Comparison of ENCODE assay signal across 21 cellular contexts in the genomic region with DNA sequence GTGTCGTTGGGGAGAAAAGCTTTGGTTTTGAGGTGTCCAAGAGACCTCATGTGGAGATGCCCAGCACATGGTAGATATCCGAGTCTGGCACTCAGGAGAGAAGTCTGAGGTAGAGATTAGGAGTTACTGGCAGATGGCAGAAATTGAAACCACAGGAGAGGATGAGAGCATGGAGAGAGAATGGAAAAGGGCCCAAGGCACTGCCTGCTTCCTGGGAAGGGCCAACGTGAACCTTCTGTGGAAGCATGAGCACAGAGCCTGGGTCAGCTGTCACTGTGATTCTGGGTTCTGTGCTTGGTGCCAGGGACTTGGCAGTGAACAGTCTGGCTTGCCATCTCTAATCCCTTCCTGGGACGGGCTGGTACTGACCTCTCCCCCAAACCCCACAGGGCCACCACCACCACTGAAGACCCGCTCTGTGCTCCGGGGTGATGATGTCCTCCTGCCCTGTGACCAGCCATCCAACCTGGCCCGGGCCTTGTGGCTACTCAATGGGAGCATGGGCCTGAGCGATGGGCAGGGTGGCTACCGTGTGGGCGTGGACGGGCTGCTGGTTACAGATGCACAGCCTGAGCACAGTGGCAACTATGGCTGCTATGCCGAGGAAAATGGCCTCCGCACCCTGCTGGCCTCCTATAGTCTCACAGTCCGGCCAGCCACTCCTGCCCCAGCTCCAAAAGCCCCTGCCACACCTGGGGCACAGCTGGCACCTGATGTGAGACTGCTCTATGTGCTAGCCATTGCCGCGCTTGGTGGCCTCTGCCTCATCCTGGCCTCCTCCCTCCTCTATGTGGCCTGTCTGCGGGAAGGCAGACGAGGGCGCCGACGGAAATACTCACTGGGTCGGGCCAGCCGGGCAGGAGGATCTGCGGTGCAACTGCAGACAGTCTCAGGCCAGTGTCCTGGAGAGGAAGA. TPM values are rescaled to one million over a fixed set of nuclear protein-coding genes. Genes with fewer than 3 reads are reported as not detected.
DNase-seq lines count a peak whose midpoint lies in the region; ATAC-seq, FAIRE-seq and TF ChIP-seq lines count a peak whose summit lies in the region.
"Had no signal": no experiment of that assay in that cellular context is flagged by ENCODE, and none has a peak within 500 bp of the region (broad histone marks: within the 10 kb centered on the region; RNA-seq: fewer than 3 reads in every experiment).

No MANE protein-coding gene starts in this region.

- H3K36me3 ChIP-seq in kidney (ENCODE audit: control insufficient read depth in 1 of 2, insufficient read depth in 2 of 2, low read length in 2 of 2) (peaks cover 17 to 37% of the 10 kb centered on the region in 2 donors), osteoblast (ENCODE audit: insufficient read depth, low read length) (peaks cover 19% of the 10 kb centered on the region)

- H2BK5ac ChIP-seq in H9 (ENCODE audit: insufficient read length, low read length): no peak overlapping the region

- H3K4me3 Mint-ChIP-seq in H9: no peak overlapping the region
- no peak overlapping the region for H3K4me3 Mint-ChIP-seq in activated T-helper 17 cell treated with anti-CD3 and anti-CD28 coated beads, Interleukin-2, amount 50 U/mL, for 72 hours
- H3K4me3 Mint-ChIP-seq in progenitor cell of endocrine pancreas (ENCODE audit: low read depth): no peak overlapping the region
- H3K4me3 Mint-ChIP-seq: activated naive CD8-positive, alpha-beta T cell treated with anti-CD3 and anti-CD28 coated beads, Interleukin-2, amount 50 U/mL, for 24 hours; memory B cell; stimulated activated naive CD8-positive, alpha-beta T cell treated with anti-CD3 and anti-CD28 coated beads, Interleukin-15, Interleukin-2, amounts not matched to agents 100 ng/mL and 50 ng/mL, for 24 hours had no signal

- no peak overlapping the region for H3T11ph ChIP-seq in H9 (ENCODE audit: low read length)

- peaks cover 1% of the 10 kb centered on the region for H3K79me1 ChIP-seq in H9 (ENCODE audit: insufficient read depth, low read depth, low read length, poor library complexity, severe bottlenecking)

- no peak overlapping the region for H3K4ac ChIP-seq in H9 (ENCODE audit: low read depth, low read length)

- no peak overlapping the region for H3K56ac ChIP-seq in H9 (ENCODE audit: insufficient read length, low read depth, low read length)

- H3K9me3 ChIP-seq in H9 (ENCODE audit: control insufficient read depth, low read depth, low read length): no peaks in the 10 kb centered on the region
- no peaks in the 10 kb centered on the region for H3K9me3 ChIP-seq in kidney (ENCODE audit: control insufficient read depth in 1 of 2, low read length in 2 of 2)
- H3K9me3 ChIP-seq in osteoblast (ENCODE audit: low read depth, low read length): no peaks in the 10 kb centered on the region
- H3K9me3 ChIP-seq: psoas muscle, SK-N-SH, upper lobe of left lung had no signal

- H3K27ac ChIP-seq in H9 (ENCODE audit: insufficient read length, low read depth, low read length) (no peak overlapping the region), kidney (ENCODE audit: low read depth in 2 of 2, low read length in 2 of 2) (no peak overlapping the region), osteoblast (ENCODE audit: low read depth, low read length) (no peak overlapping the region)
- H3K27ac ChIP-seq: psoas muscle, skin epidermis, upper lobe of left lung had no signal

- no peak overlapping the region for H4K8ac ChIP-seq in H9 (replicated peaks; ENCODE audit: insufficient read length, low read depth, low read length)

- H3K27me3 ChIP-seq in H9 (ENCODE audit: insufficient read depth, low read length) (no peaks in the 10 kb centered on the region), osteoblast (ENCODE audit: insufficient read depth, low read length) (no peaks in the 10 kb centered on the region)
- H3K27me3 ChIP-seq: upper lobe of left lung had no signal

- H3K4me1 Mint-ChIP-seq in H9 (peaks cover 6 to 10% of the 10 kb centered on the region in 2 experiments), progenitor cell of endocrine pancreas (ENCODE audit: low read depth) (peaks cover 15% of the 10 kb centered on the region)
- H3K4me1 Mint-ChIP-seq in activated T-helper 17 cell treated with anti-CD3 and anti-CD28 coated beads, Interleukin-2, amount 50 U/mL, for 72 hours: peaks cover 14% of the 10 kb centered on the region

- H2BK15ac ChIP-seq in H9 (ENCODE audit: low read depth, low read length): no peak overlapping the region

- H3K23me2 ChIP-seq in H9 (ENCODE audit: insufficient read length, low read depth, low read length, poor library complexity, severe bottlenecking): peaks cover 7% of the 10 kb centered on the region

- no peak overlapping the region for H2BK20ac ChIP-seq in H9 (ENCODE audit: low read depth, low read length, poor library complexity, severe bottlenecking)

- FAIRE-seq in kidney (lab: Jason Lieb, UNC): no peak
- no peak for FAIRE-seq in HTR-8/SVneo (lab: Jason Lieb, UNC)
- FAIRE-seq: H54 had no signal

- H3K9me3 Mint-ChIP-seq in H9 (peaks cover 0 to 2% of the 10 kb centered on the region in 2 experiments; a peak in 3 of 5 replicates), progenitor cell of endocrine pancreas (ENCODE audit: low read depth) (no peaks in the 10 kb centered on the region)
- no peaks in the 10 kb centered on the region for H3K9me3 Mint-ChIP-seq in activated T-helper 17 cell treated with anti-CD3 and anti-CD28 coated beads, Interleukin-2, amount 50 U/mL, for 72 hours
- H3K9me3 Mint-ChIP-seq: activated naive CD8-positive, alpha-beta T cell treated with anti-CD3 and anti-CD28 coated beads, Interleukin-2, amount 50 U/mL, for 24 hours; memory B cell; stimulated activated naive CD8-positive, alpha-beta T cell treated with anti-CD3 and anti-CD28 coated beads, Interleukin-15, Interleukin-2, amounts not matched to agents 100 ng/mL and 50 ng/mL, for 24 hours had no signal

- no peak overlapping the region for H2BK120ac ChIP-seq in H9 (ENCODE audit: low read depth, low read length, poor library complexity, severe bottlenecking)

- intact Hi-C loops in kidney (cut with DNase I): no loop called here

- no peak overlapping the region for H3K18ac ChIP-seq in H9 (ENCODE audit: insufficient read length, low read depth, low read length)

- no peak overlapping the region for H3K27ac Mint-ChIP-seq in H9
- peak overlapping the region; percentile 20 for H3K27ac Mint-ChIP-seq in activated T-helper 17 cell treated with anti-CD3 and anti-CD28 coated beads, Interleukin-2, amount 50 U/mL, for 72 hours
- H3K27ac Mint-ChIP-seq in progenitor cell of endocrine pancreas: peak overlapping the region; percentile 46
- H3K27ac Mint-ChIP-seq: activated naive CD8-positive, alpha-beta T cell treated with anti-CD3 and anti-CD28 coated beads, Interleukin-2, amount 50 U/mL, for 24 hours; memory B cell; stimulated activated naive CD8-positive, alpha-beta T cell treated with anti-CD3 and anti-CD28 coated beads, Interleukin-15, Interleukin-2, amounts not matched to agents 100 ng/mL and 50 ng/mL, for 24 hours had no signal

- H3K36me3 Mint-ChIP-seq in H9 (ENCODE audit: insufficient read depth in 1 of 3, low read depth in 3 of 3) (peaks cover 8 to 35% (median 34%) of the 10 kb centered on the region in 3 experiments; a peak in 6 of 7 replicates), progenitor cell of endocrine pancreas (ENCODE audit: insufficient read depth) (peaks cover 15% of the 10 kb centered on the region)
- H3K36me3 Mint-ChIP-seq in activated T-helper 17 cell treated with anti-CD3 and anti-CD28 coated beads, Interleukin-2, amount 50 U/mL, for 72 hours (ENCODE audit: low read depth): peaks cover 32% of the 10 kb centered on the region

- WGBS in H9 (ENCODE audit: extremely low coverage, insufficient read length, low lambda C conversion rate): no CpG with 5 or more reads among the region's 24 CpGs

- no peak overlapping the region for H3K23ac ChIP-seq in H9 (ENCODE audit: insufficient read length, low read depth, low read length)

- DNase-seq in H9: peak; percentile 12
- DNase-seq in kidney: peak; percentile 54
- no peak for DNase-seq in progenitor cell of endocrine pancreas (ENCODE audit: low spot score, unreplicated experiment)
- no peak for DNase-seq in HTR-8/SVneo (ENCODE audit: insufficient read length, low spot score)
- DNase-seq in osteoblast (ENCODE audit: insufficient read length, low spot score, missing footprints): no peak
- DNase-seq: activated CD4-positive, CD25-positive, alpha-beta regulatory T cell; activated naive CD8-positive, alpha-beta T cell treated with anti-CD3 and anti-CD28 coated beads, Interleukin-2, amount 50 U/mL, for 24 hours; foreskin fibroblast; naive B cell; NCI-H1092; NCI-H510A treated with DMSO at 0.1 percent for 48 hours; SK-N-SH; T-helper 9 cell had no signal

- H2AK5ac ChIP-seq in H9 (ENCODE audit: insufficient read length, low read length): no peak overlapping the region

- H4K20me1 ChIP-seq in H9 (ENCODE audit: control insufficient read depth, insufficient read depth, insufficient read length): no peaks in the 10 kb centered on the region
- no peaks in the 10 kb centered on the region for H4K20me1 ChIP-seq in osteoblast (ENCODE audit: insufficient read depth, low read length)

- ATAC-seq in activated T-helper 17 cell treated with anti-CD3 and anti-CD28 coated beads, Interleukin-2, amount 50 U/mL, for 72 hours (replicated peaks): no peak
- no peak for ATAC-seq in HG02610 (IDR thresholded peaks at IDR 0.05; ENCODE audit: unreplicated experiment)
- ATAC-seq: activated naive CD8-positive, alpha-beta T cell treated with anti-CD3 and anti-CD28 coated beads, Interleukin-2, amount 50 U/mL, for 24 hours; psoas muscle had no signal

- H3K4me2 ChIP-seq in H9 (ENCODE audit: insufficient read depth, insufficient read length, low read length) (no peak overlapping the region), osteoblast (ENCODE audit: insufficient read depth, low read length) (no peak overlapping the region)
- H3K4me2 ChIP-seq: SK-N-SH had no signal

- H3K79me2 ChIP-seq in H9 (ENCODE audit: insufficient read depth, low read length) (peaks cover 6% of the 10 kb centered on the region; the same call in 1 of the 2 replicates), osteoblast (ENCODE audit: insufficient read depth, low read length) (peaks cover 24% of the 10 kb centered on the region)

- H3K4me3 ChIP-seq in kidney (ENCODE audit: low read length in 2 of 2): no peak overlapping the region
- H3K4me3 ChIP-seq in osteoblast (ENCODE audit: insufficient read depth, low read length): no peak overlapping the region
- H3K4me3 ChIP-seq: psoas muscle, skin epidermis, upper lobe of left lung had no signal

- H3K9ac ChIP-seq in H9 (ENCODE audit: extremely low read depth, insufficient read length, low read length) (no peak overlapping the region), kidney (ENCODE audit: low read length in 2 of 2) (no peak overlapping the region)
- H3K9ac ChIP-seq: SK-N-SH had no signal

- H2BK12ac ChIP-seq in H9 (ENCODE audit: insufficient read length, low read depth, low read length): no peak overlapping the region

- H2AFZ ChIP-seq in H9 (ENCODE audit: low read length) (no peak overlapping the region), osteoblast (ENCODE audit: low read length) (no peak overlapping the region)

- no peak overlapping the region for H4K5ac ChIP-seq in H9 (ENCODE audit: insufficient read length, low read depth, low read length)

- TF ChIP-seq CTCF in H9 (conservative IDR thresholded peaks at IDR 0.05) (no peak), kidney (IDR thresholded peaks at IDR 0.05; ENCODE audit: borderline replicate concordance, extremely low read depth, insufficient read depth) (no peak), progenitor cell of endocrine pancreas (IDR thresholded peaks at IDR 0.05; ENCODE audit: unreplicated experiment) (no peak), osteoblast (IDR thresholded peaks at IDR 0.05; ENCODE audit: extremely low read depth, low read depth, low read length) (no peak)

- H3K27me3 Mint-ChIP-seq in H9 (ENCODE audit: low read depth) (no peaks in the 10 kb centered on the region), progenitor cell of endocrine pancreas (no peaks in the 10 kb centered on the region)
- H3K27me3 Mint-ChIP-seq in activated T-helper 17 cell treated with anti-CD3 and anti-CD28 coated beads, Interleukin-2, amount 50 U/mL, for 72 hours: no peaks in the 10 kb centered on the region
- H3K27me3 Mint-ChIP-seq: activated naive CD8-positive, alpha-beta T cell treated with anti-CD3 and anti-CD28 coated beads, Interleukin-2, amount 50 U/mL, for 24 hours; memory B cell; naive B cell; stimulated activated naive CD8-positive, alpha-beta T cell treated with anti-CD3 and anti-CD28 coated beads, Interleukin-15, Interleukin-2, amounts not matched to agents 100 ng/mL and 50 ng/mL, for 24 hours had no signal

- no peak overlapping the region for H4K91ac ChIP-seq in H9 (ENCODE audit: insufficient read length, low read depth, low read length)

- H3K4me1 ChIP-seq in H9 (ENCODE audit: insufficient read depth, low read length) (no peaks in the 10 kb centered on the region; the same call in 1 of the 2 replicates), kidney (ENCODE audit: control insufficient read depth in 1 of 2, insufficient read depth in 1 of 2, low read depth in 1 of 2, low read length in 2 of 2) (peaks cover 18 to 20% of the 10 kb centered on the region in 2 donors), osteoblast (ENCODE audit: insufficient read depth, low read length) (peaks cover 16% of the 10 kb centered on the region)

- no peak overlapping the region for H3K14ac ChIP-seq in H9 (ENCODE audit: insufficient read depth, low read length)

RNA-seq across cellular contexts. Expression of a gene that starts 4.1 kb away (rescaled TPM):
- 70.3 and 71.0 TPM in 2 replicates for total RNA-seq in H9 (2021)
- total RNA-seq in activated T-helper 17 cell treated with anti-CD3 and anti-CD28 coated beads, Interleukin-2, amount 50 U/mL, for 72 hours: 10 to 100 TPM; 50.1 to 58.7 TPM
- total RNA-seq in kidney: 81.5 TPM
- 157 TPM for polyA plus RNA-seq in kidney (ENCODE audit: insufficient read depth, low read depth, low replicate concordance)
- total RNA-seq in progenitor cell of endocrine pancreas: 70.7 and 72.4 TPM in 2 replicates
- 48.5 and 55.7 TPM in 2 replicates for total RNA-seq in osteoblast

RNA-seq across cellular contexts. Expression of a gene that starts 4.2 kb away (rescaled TPM):
- total RNA-seq in H9 (2021) (38.7 and 41.7 TPM in 2 replicates), kidney (8.9 TPM), progenitor cell of endocrine pancreas (12.8 and 13.3 TPM in 2 replicates), osteoblast (3.2 and 3.3 TPM in 2 replicates)
- 10 to 100 TPM; 12.0 to 24.9 TPM for total RNA-seq in activated T-helper 17 cell treated with anti-CD3 and anti-CD28 coated beads, Interleukin-2, amount 50 U/mL, for 72 hours
- polyA plus RNA-seq in kidney (ENCODE audit: insufficient read depth, low read depth, low replicate concordance): 3.8 TPM

RNA-seq across cellular contexts. Expression of a gene that starts 13.9 kb away (rescaled TPM):
- total RNA-seq in H9 (2021) (8.1 and 8.5 TPM in 2 replicates), kidney (6.1 TPM), progenitor cell of endocrine pancreas (57.1 and 62.3 TPM in 2 replicates), osteoblast (under 0.01 and 0.29 TPM in 2 replicates)
- total RNA-seq in activated T-helper 17 cell treated with anti-CD3 and anti-CD28 coated beads, Interleukin-2, amount 50 U/mL, for 72 hours: 1 to 10 TPM; 1.4 to 3.8 TPM
- polyA plus RNA-seq in kidney (ENCODE audit: insufficient read depth, low read depth, low replicate concordance): 23.5 TPM

RNA-seq across cellular contexts. Expression of a gene that starts 16.4 kb away (rescaled TPM):
- total RNA-seq in H9 (2021) (69.1 and 71.3 TPM in 2 replicates), kidney (54.7 TPM), progenitor cell of endocrine pancreas (81.1 and 83.2 TPM in 2 replicates), osteoblast (117 and 127 TPM in 2 replicates)
- total RNA-seq in activated T-helper 17 cell treated with anti-CD3 and anti-CD28 coated beads, Interleukin-2, amount 50 U/mL, for 72 hours: 10 to 100 TPM; 15.0 to 24.8 TPM
- polyA plus RNA-seq in kidney (ENCODE audit: insufficient read depth, low read depth, low replicate concordance): 47.3 TPM

RNA-seq across cellular contexts. Expression of a gene that starts 47.8 kb away (rescaled TPM):
- total RNA-seq in H9 (2021): 1.7 and 2.0 TPM in 2 replicates
- 1 to 10 TPM in 1 of 2 donors, under 1 TPM in 1; 0.48 to 2.9 TPM for total RNA-seq in activated T-helper 17 cell treated with anti-CD3 and anti-CD28 coated beads, Interleukin-2, amount 50 U/mL, for 72 hours
- 1.6 TPM for total RNA-seq in kidney
- polyA plus RNA-seq in kidney (ENCODE audit: insufficient read depth, low read depth, low replicate concordance): 1.9 TPM
- total RNA-seq in progenitor cell of endocrine pancreas: 0.29 and 0.84 TPM in 2 replicates
- total RNA-seq in osteoblast: 0.72 and 1.2 TPM in 2 replicates

Comparison
In these comparisons a context has a peak if more than half of its experiments do, and no peak if none do; other contexts are left out.
1. DNase-seq: peak in H9 (single experiment) and kidney (single experiment); none in progenitor cell of endocrine pancreas (single experiment), HTR-8/SVneo (single experiment) and osteoblast (single experiment).
2. H3K27ac Mint-ChIP-seq: peak in activated T-helper 17 cell treated with anti-CD3 and anti-CD28 coated beads, Interleukin-2, amount 50 U/mL, for 72 hours (single experiment) and progenitor cell of endocrine pancreas (single experiment); none in H9 (0 of 3).